ENCODE assay signal across 17 cellular contexts in the genomic region with DNA sequence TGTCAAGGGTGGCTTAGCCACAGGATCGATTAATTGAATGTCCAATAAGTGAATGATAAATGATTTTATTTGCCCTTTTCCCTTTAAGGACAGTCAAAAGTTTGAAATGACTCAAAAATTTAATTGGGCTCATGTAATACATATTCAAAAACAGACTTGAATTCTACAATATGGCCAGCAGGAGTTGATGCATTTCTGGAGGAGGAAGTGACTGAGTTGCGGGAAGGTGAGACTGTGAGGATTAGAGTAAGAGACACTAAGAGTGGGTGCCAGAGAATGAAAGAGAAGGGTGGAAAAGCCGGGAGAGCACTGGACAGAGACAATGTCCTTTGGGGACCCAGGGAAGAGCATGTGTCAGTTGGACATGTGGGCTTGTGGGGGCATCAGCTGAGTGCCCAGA.
DNase-seq lines count a peak whose midpoint lies in the region; ATAC-seq lines count a peak whose summit lies in the region.
"Had no signal": no experiment of that assay in that cellular context is flagged by ENCODE, and none has a peak within 500 bp of the region (broad histone marks: within the 10 kb centered on the region; RNA-seq: fewer than 3 reads in every experiment).

No MANE protein-coding gene starts in this region.

- H3K9me3 ChIP-seq in CD8-positive, alpha-beta memory T cell (ENCODE audit: low read length): no peaks in the 10 kb centered on the region
- H3K9me3 ChIP-seq: BE2C had no signal

- H3K27ac ChIP-seq in CD8-positive, alpha-beta memory T cell (ENCODE audit: low read depth, low read length): no peak overlapping the region

- H3K9me3 Mint-ChIP-seq in activated CD4-positive, alpha-beta T cell treated with anti-CD3 and anti-CD28 coated beads for 36 hours (ENCODE audit: low read depth): no peaks in the 10 kb centered on the region
- no peaks in the 10 kb centered on the region for H3K9me3 Mint-ChIP-seq in activated CD4-positive, alpha-beta T cell treated with anti-CD3 and anti-CD28 coated beads, Interleukin-2, amount 10 ng/mL, durations not matched to agents 24 days and 14 days
- H3K9me3 Mint-ChIP-seq in CD8-positive, alpha-beta memory T cell: no peaks in the 10 kb centered on the region
- no peaks in the 10 kb centered on the region for H3K9me3 Mint-ChIP-seq in activated naive CD8-positive, alpha-beta T cell treated with anti-CD3 and anti-CD28 coated beads, Interleukin-2, amount 10 ng/mL, durations not matched to agents 7 days and 5 days
- no peaks in the 10 kb centered on the region for H3K9me3 Mint-ChIP-seq in naive B cell

- no peaks in the 10 kb centered on the region for H3K27me3 ChIP-seq in CD8-positive, alpha-beta memory T cell (ENCODE audit: insufficient read depth, low read length, poor library complexity, severe bottlenecking)
- H3K27me3 ChIP-seq: BE2C had no signal

- H3K4me1 Mint-ChIP-seq in activated CD4-positive, alpha-beta T cell treated with anti-CD3 and anti-CD28 coated beads for 36 hours: no peaks in the 10 kb centered on the region
- H3K4me1 Mint-ChIP-seq in activated CD4-positive, alpha-beta T cell treated with anti-CD3 and anti-CD28 coated beads, Interleukin-2, amount 10 ng/mL, durations not matched to agents 24 days and 14 days: peaks cover 20% of the 10 kb centered on the region
- H3K4me1 Mint-ChIP-seq in CD8-positive, alpha-beta memory T cell: peaks cover 0 to 9% (median 0%) of the 10 kb centered on the region in 3 donors
- H3K4me1 Mint-ChIP-seq in activated naive CD8-positive, alpha-beta T cell treated with anti-CD3 and anti-CD28 coated beads, Interleukin-2, amount 10 ng/mL, durations not matched to agents 7 days and 5 days: peaks cover 15% of the 10 kb centered on the region
- H3K4me1 Mint-ChIP-seq in naive B cell: peaks cover 4 to 19% (median 6%) of the 10 kb centered on the region in 3 donors

- peaks cover 16% of the 10 kb centered on the region for H3K36me3 Mint-ChIP-seq in activated CD4-positive, alpha-beta T cell treated with anti-CD3 and anti-CD28 coated beads for 36 hours (ENCODE audit: low read depth)
- H3K36me3 Mint-ChIP-seq in activated CD4-positive, alpha-beta T cell treated with anti-CD3 and anti-CD28 coated beads, Interleukin-2, amount 10 ng/mL, durations not matched to agents 24 days and 14 days (ENCODE audit: low read depth): peaks cover 51% of the 10 kb centered on the region
- H3K36me3 Mint-ChIP-seq in CD8-positive, alpha-beta memory T cell: peaks cover 5 to 47% (median 11%) of the 10 kb centered on the region in 3 donors
- H3K36me3 Mint-ChIP-seq in activated naive CD8-positive, alpha-beta T cell treated with anti-CD3 and anti-CD28 coated beads, Interleukin-2, amount 10 ng/mL, durations not matched to agents 7 days and 5 days: peaks cover 42% of the 10 kb centered on the region
- peaks cover 40 to 51% of the 10 kb centered on the region in 2 donors for H3K36me3 Mint-ChIP-seq in naive B cell

- POLR2A ChIA-PET in activated CD4-positive, alpha-beta T cell treated with anti-CD3 and anti-CD28 coated beads for 36 hours (lab: Charles Lee): no interaction called here
- POLR2A ChIA-PET in CD8-positive, alpha-beta memory T cell (lab: Charles Lee): no interaction called here
- POLR2A ChIA-PET in activated naive CD8-positive, alpha-beta T cell treated with anti-CD3 and anti-CD28 coated beads, Interleukin-2, amount 10 ng/mL, durations not matched to agents 7 days and 5 days (lab: Charles Lee): no interaction called here

- H3K4me3 ChIP-seq in CD8-positive, alpha-beta memory T cell (ENCODE audit: low read length): no peak overlapping the region
- H3K4me3 ChIP-seq: K562 had no signal

- H3K4me3 Mint-ChIP-seq in activated CD4-positive, alpha-beta T cell treated with anti-CD3 and anti-CD28 coated beads for 36 hours: no peak overlapping the region
- H3K4me3 Mint-ChIP-seq in activated CD4-positive, alpha-beta T cell treated with anti-CD3 and anti-CD28 coated beads, Interleukin-2, amount 10 ng/mL, durations not matched to agents 24 days and 14 days: no peak overlapping the region
- no peak overlapping the region for H3K4me3 Mint-ChIP-seq in CD8-positive, alpha-beta memory T cell
- H3K4me3 Mint-ChIP-seq in activated naive CD8-positive, alpha-beta T cell treated with anti-CD3 and anti-CD28 coated beads, Interleukin-2, amount 10 ng/mL, durations not matched to agents 7 days and 5 days: no peak overlapping the region
- H3K4me3 Mint-ChIP-seq in naive B cell: no peak overlapping the region
- H3K4me3 Mint-ChIP-seq: CD4-positive, alpha-beta memory T cell had no signal

- no peak for DNase-seq in activated CD4-positive, alpha-beta T cell treated with anti-CD3 and anti-CD28 coated beads for 36 hours
- DNase-seq in activated CD4-positive, alpha-beta T cell treated with anti-CD3 and anti-CD28 coated beads, Interleukin-2, amount 10 ng/mL, durations not matched to agents 24 days and 14 days: no peak
- DNase-seq in CD8-positive, alpha-beta memory T cell: no peak
- no peak for DNase-seq in activated naive CD8-positive, alpha-beta T cell treated with anti-CD3 and anti-CD28 coated beads, Interleukin-2, amount 10 ng/mL, durations not matched to agents 7 days and 5 days
- no peak for DNase-seq in naive B cell
- no peak for DNase-seq in COLO829 (ENCODE audit: low spot score)
- no peak for DNase-seq in stimulated activated CD4-positive, alpha-beta T cell treated with anti-CD3 and anti-CD28 coated beads, Interleukin-4, amount 100 ng/mL, for 4 hours
- DNase-seq in NAMALWA (ENCODE audit: low spot score): no peak
- DNase-seq: BE2C; CD4-positive, alpha-beta memory T cell; NCI-H1694 treated with DMSO at 0.1 percent for 48 hours; NCI-H2107; NCI-H510A treated with DMSO at 0.1 percent for 48 hours; NCI-H774; OCI-M1; SHP77 had no signal

- CTCF ChIA-PET in activated CD4-positive, alpha-beta T cell treated with anti-CD3 and anti-CD28 coated beads for 36 hours (lab: Charles Lee): no interaction called here
- CTCF ChIA-PET in CD8-positive, alpha-beta memory T cell (lab: Charles Lee): interaction anchor here (2.8 kb wide), 1 partner anchor 9 kb away, joined by 10 read pairs; no protein-coding TSS in a partner anchor

- no peak for ATAC-seq in activated CD4-positive, alpha-beta T cell treated with anti-CD3 and anti-CD28 coated beads for 36 hours
- no peak for ATAC-seq in activated naive CD8-positive, alpha-beta T cell treated with anti-CD3 and anti-CD28 coated beads, Interleukin-2, amount 10 ng/mL, durations not matched to agents 7 days and 5 days (ENCODE audit: low read depth)
- no peak for ATAC-seq in naive B cell (ENCODE audit: low read depth in 2 of 2)
- ATAC-seq: K562 had no signal

- no peaks in the 10 kb centered on the region for H3K36me3 ChIP-seq in CD8-positive, alpha-beta memory T cell (ENCODE audit: insufficient read depth, low read length)
- H3K36me3 ChIP-seq: BE2C had no signal

- no peaks in the 10 kb centered on the region for H3K27me3 Mint-ChIP-seq in activated CD4-positive, alpha-beta T cell treated with anti-CD3 and anti-CD28 coated beads for 36 hours
- no peaks in the 10 kb centered on the region for H3K27me3 Mint-ChIP-seq in activated CD4-positive, alpha-beta T cell treated with anti-CD3 and anti-CD28 coated beads, Interleukin-2, amount 10 ng/mL, durations not matched to agents 24 days and 14 days
- H3K27me3 Mint-ChIP-seq in CD8-positive, alpha-beta memory T cell: no peaks in the 10 kb centered on the region
- no peaks in the 10 kb centered on the region for H3K27me3 Mint-ChIP-seq in activated naive CD8-positive, alpha-beta T cell treated with anti-CD3 and anti-CD28 coated beads, Interleukin-2, amount 10 ng/mL, durations not matched to agents 7 days and 5 days
- H3K27me3 Mint-ChIP-seq in naive B cell: no peaks in the 10 kb centered on the region
- H3K27me3 Mint-ChIP-seq: CD4-positive, alpha-beta memory T cell had no signal

- H3K4me1 ChIP-seq in CD8-positive, alpha-beta memory T cell (ENCODE audit: insufficient read depth, low read length): no peaks in the 10 kb centered on the region
- H3K4me1 ChIP-seq: BE2C had no signal

- peak overlapping the region; percentile 3 for H3K27ac Mint-ChIP-seq in activated CD4-positive, alpha-beta T cell treated with anti-CD3 and anti-CD28 coated beads for 36 hours
- no peak overlapping the region for H3K27ac Mint-ChIP-seq in activated CD4-positive, alpha-beta T cell treated with anti-CD3 and anti-CD28 coated beads, Interleukin-2, amount 10 ng/mL, durations not matched to agents 24 days and 14 days
- peak overlapping the region in 5 of 8 donors; percentile 33 to 72 (median 61) for H3K27ac Mint-ChIP-seq in CD8-positive, alpha-beta memory T cell
- H3K27ac Mint-ChIP-seq in activated naive CD8-positive, alpha-beta T cell treated with anti-CD3 and anti-CD28 coated beads, Interleukin-2, amount 10 ng/mL, durations not matched to agents 7 days and 5 days: peak overlapping the region; percentile 42
- peak overlapping the region in 5 of 6 donors; percentile 15 to 49 (median 41) for H3K27ac Mint-ChIP-seq in naive B cell

- intact Hi-C loops in activated CD4-positive, alpha-beta T cell treated with anti-CD3 and anti-CD28 coated beads for 36 hours (cut with DNase I, micrococcal nuclease): no loop called here
- intact Hi-C loops in activated CD4-positive, alpha-beta T cell treated with anti-CD3 and anti-CD28 coated beads, Interleukin-2, amount 10 ng/mL, durations not matched to agents 24 days and 14 days (cut with micrococcal nuclease): no loop called here
